In the genomic region with DNA sequence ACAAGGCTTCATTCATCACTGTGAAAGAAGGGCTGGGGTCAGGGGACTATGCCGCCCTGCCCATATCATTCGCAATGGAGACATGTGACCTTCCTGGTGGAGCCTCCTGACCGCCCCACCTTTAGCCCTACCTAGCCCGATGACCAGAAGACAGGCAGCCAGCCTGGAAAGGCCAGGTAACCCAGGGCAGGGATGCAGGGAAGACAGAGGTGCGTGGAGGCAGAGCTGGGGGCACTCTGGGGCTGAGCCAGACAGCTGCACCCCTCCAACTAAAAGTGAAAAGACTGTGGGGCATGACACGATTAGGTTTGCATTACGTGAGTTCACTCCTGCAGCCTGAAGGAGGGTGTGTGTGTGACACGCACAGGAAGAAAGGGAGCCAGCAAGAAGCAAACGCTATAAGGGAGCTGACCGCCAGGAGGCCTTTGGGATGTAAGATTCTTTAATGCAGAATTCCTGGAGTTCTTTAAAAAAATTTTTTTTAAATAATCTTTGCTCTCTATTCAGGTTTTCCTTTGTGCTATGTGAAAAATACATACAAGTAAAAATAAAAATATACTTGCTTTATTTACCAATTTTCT, we compare ENCODE assay signal across 1 cellular context.
TF ChIP-seq lines count a peak whose summit lies in the region.

No MANE protein-coding gene starts in this region.

TF ChIP-seq in GM23338, 12 proteins besides CTCF, POLR2A, EP300 and RAD21:
- TF ChIP-seq, protein P1, sequence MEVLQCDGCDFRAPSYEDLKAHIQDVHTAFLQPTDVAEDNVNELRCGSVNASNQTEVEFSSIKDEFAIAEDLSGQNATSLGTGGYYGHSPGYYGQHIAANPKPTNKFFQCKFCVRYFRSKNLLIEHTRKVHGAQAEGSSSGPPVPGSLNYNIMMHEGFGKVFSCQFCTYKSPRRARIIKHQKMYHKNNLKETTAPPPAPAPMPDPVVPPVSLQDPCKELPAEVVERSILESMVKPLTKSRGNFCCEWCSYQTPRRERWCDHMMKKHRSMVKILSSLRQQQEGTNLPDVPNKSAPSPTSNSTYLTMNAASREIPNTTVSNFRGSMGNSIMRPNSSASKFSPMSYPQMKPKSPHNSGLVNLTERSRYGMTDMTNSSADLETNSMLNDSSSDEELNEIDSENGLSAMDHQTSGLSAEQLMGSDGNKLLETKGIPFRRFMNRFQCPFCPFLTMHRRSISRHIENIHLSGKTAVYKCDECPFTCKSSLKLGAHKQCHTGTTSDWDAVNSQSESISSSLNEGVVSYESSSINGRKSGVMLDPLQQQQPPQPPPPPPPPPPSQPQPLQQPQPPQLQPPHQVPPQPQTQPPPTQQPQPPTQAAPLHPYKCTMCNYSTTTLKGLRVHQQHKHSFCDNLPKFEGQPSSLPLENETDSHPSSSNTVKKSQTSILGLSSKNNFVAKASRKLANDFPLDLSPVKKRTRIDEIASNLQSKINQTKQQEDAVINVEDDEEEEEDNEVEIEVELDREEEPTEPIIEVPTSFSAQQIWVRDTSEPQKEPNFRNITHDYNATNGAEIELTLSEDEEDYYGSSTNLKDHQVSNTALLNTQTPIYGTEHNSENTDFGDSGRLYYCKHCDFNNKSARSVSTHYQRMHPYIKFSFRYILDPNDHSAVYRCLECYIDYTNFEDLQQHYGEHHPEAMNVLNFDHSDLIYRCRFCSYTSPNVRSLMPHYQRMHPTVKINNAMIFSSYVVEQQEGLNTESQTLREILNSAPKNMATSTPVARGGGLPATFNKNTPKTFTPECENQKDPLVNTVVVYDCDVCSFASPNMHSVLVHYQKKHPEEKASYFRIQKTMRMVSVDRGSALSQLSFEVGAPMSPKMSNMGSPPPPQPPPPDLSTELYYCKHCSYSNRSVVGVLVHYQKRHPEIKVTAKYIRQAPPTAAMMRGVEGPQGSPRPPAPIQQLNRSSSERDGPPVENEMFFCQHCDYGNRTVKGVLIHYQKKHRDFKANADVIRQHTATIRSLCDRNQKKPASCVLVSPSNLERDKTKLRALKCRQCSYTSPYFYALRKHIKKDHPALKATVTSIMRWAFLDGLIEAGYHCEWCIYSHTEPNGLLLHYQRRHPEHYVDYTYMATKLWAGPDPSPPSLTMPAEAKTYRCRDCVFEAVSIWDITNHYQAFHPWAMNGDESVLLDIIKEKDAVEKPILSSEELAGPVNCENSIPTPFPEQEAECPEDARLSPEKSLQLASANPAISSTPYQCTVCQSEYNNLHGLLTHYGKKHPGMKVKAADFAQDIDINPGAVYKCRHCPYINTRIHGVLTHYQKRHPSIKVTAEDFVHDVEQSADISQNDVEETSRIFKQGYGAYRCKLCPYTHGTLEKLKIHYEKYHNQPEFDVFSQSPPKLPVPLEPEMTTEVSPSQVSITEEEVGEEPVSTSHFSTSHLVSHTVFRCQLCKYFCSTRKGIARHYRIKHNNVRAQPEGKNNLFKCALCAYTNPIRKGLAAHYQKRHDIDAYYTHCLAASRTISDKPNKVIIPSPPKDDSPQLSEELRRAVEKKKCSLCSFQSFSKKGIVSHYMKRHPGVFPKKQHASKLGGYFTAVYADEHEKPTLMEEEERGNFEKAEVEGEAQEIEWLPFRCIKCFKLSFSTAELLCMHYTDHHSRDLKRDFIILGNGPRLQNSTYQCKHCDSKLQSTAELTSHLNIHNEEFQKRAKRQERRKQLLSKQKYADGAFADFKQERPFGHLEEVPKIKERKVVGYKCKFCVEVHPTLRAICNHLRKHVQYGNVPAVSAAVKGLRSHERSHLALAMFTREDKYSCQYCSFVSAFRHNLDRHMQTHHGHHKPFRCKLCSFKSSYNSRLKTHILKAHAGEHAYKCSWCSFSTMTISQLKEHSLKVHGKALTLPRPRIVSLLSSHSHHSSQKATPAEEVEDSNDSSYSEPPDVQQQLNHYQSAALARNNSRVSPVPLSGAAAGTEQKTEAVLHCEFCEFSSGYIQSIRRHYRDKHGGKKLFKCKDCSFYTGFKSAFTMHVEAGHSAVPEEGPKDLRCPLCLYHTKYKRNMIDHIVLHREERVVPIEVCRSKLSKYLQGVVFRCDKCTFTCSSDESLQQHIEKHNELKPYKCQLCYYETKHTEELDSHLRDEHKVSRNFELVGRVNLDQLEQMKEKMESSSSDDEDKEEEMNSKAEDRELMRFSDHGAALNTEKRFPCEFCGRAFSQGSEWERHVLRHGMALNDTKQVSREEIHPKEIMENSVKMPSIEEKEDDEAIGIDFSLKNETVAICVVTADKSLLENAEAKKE (CRISPR knock-in tag; IDR thresholded peaks at IDR 0.05), result no peak
- TF ChIP-seq EZH2 (IDR thresholded peaks at IDR 0.05; ENCODE audit: low read depth, unreplicated experiment), result no peak
- TF ChIP-seq NANOG (IDR thresholded peaks at IDR 0.05; ENCODE audit: borderline replicate concordance), result no peak
- TF ChIP-seq POLR2AphosphoS5 (IDR thresholded peaks at IDR 0.05; ENCODE audit: low read depth), result no peak
- TF ChIP-seq, protein P2, sequence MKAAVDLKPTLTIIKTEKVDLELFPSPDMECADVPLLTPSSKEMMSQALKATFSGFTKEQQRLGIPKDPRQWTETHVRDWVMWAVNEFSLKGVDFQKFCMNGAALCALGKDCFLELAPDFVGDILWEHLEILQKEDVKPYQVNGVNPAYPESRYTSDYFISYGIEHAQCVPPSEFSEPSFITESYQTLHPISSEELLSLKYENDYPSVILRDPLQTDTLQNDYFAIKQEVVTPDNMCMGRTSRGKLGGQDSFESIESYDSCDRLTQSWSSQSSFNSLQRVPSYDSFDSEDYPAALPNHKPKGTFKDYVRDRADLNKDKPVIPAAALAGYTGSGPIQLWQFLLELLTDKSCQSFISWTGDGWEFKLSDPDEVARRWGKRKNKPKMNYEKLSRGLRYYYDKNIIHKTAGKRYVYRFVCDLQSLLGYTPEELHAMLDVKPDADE (IDR thresholded peaks at IDR 0.05), result no peak
